In genomic region chr5:42756630-42757601, GRCh38 we compare ENCODE assay signal across 8 cellular contexts. TPM values are rescaled to one million over a fixed set of nuclear protein-coding genes. Genes with fewer than 3 reads are reported as not detected.
DNase-seq lines count a peak whose midpoint lies in the region; ATAC-seq and TF ChIP-seq lines count a peak whose summit lies in the region.

Gene CCDC152, plus strand, starts transcription at chr5:42756818. Its CDS starts 2,304 bp downstream, at chr5:42759122.

- H3K27ac ChIP-seq in dorsolateral prefrontal cortex = no peak within 1 kb of the TSS

- no peaks in the 10 kb centered on the region for H3K9me3 ChIP-seq in mononuclear cell (ENCODE audit: low read depth, low read length)

- CTCF ChIA-PET in activated CD4-positive, alpha-beta T cell treated with anti-CD3 and anti-CD28 coated beads for 36 hours (lab: Charles Lee) = interaction anchor here (0.5 to 1.6 kb wide), 7 partner anchors 12 to 335 kb away, joined by 3 to 6 read pairs (median 3); no protein-coding TSS in a partner anchor

- POLR2A ChIA-PET in activated CD4-positive, alpha-beta T cell treated with anti-CD3 and anti-CD28 coated beads for 36 hours (lab: Charles Lee) = no interaction called here

- no peaks in the 10 kb centered on the region for H3K9me3 Mint-ChIP-seq in activated CD4-positive, alpha-beta T cell treated with anti-CD3 and anti-CD28 coated beads for 36 hours (ENCODE audit: low read depth)

- peaks cover 6% of the 10 kb centered on the region for H3K27me3 Mint-ChIP-seq in activated CD4-positive, alpha-beta T cell treated with anti-CD3 and anti-CD28 coated beads for 36 hours

- H3K27me3 ChIP-seq in dorsolateral prefrontal cortex (peaks cover 0 to 9% (median 0%) of the 10 kb centered on the region in 45 donors), mononuclear cell (ENCODE audit: insufficient read depth, low read length) (no peaks in the 10 kb centered on the region)

- peaks cover 3% of the 10 kb centered on the region for H3K36me3 Mint-ChIP-seq in activated CD4-positive, alpha-beta T cell treated with anti-CD3 and anti-CD28 coated beads for 36 hours (ENCODE audit: low read depth)

- H3K4me1 Mint-ChIP-seq in activated CD4-positive, alpha-beta T cell treated with anti-CD3 and anti-CD28 coated beads for 36 hours = peaks cover 6% of the 10 kb centered on the region

- peak; percentile 78 for DNase-seq in activated CD4-positive, alpha-beta T cell treated with anti-CD3 and anti-CD28 coated beads for 36 hours
- peak in 8 of 10 donors; percentile 9 to 46 (median 36) for DNase-seq in dorsolateral prefrontal cortex
- DNase-seq in stimulated activated CD8-positive, alpha-beta memory T cell treated with anti-CD3 and anti-CD28 coated beads, Interleukin-7, amount 100 ng/mL, for 48 hours (ENCODE audit: extremely low read depth in 1 of 2, low read depth in 1 of 2) = peak; percentile 42 to 48
- DNase-seq in OCI-M2 (lab: John Stamatoyannopoulos, UW; ENCODE audit: unreplicated experiment) = no peak
- DNase-seq in DMS53 treated with DMSO at 0.1 percent for 48 hours (lab: John Stamatoyannopoulos, UW; ENCODE audit: unreplicated experiment) = no peak

- peaks cover 14% of the 10 kb centered on the region for H3K4me1 ChIP-seq in mononuclear cell (ENCODE audit: insufficient read depth, low read length)

- TF ChIP-seq CTCF in dorsolateral prefrontal cortex (IDR thresholded peaks at IDR 0.05 in 54 of 56, conservative IDR thresholded peaks at IDR 0.05 in 2 of 56; ENCODE audit: low read depth in 1 of 56, partially characterized antibody in 56 of 56) = no peak

- intact Hi-C loops in activated CD4-positive, alpha-beta T cell treated with anti-CD3 and anti-CD28 coated beads for 36 hours (cut with DNase I, micrococcal nuclease) = loop anchor here in 1 of 2 experiments (10.0 kb wide), 1 partner anchor 288 kb away; the partner anchor contains the start of gene ANXA2R
- intact Hi-C loops in dorsolateral prefrontal cortex (cut with DNase I) = no loop called here

- peak within 1 kb of the TSS; percentile 6 to 71 (median 51) for H3K4me3 ChIP-seq in dorsolateral prefrontal cortex
- H3K4me3 ChIP-seq in mononuclear cell (ENCODE audit: low read length) = peak within 1 kb of the TSS; percentile 44

- H3K4me3 Mint-ChIP-seq in activated CD4-positive, alpha-beta T cell treated with anti-CD3 and anti-CD28 coated beads for 36 hours = peak within 1 kb of the TSS; percentile 80

- peak within 1 kb of the TSS; percentile 37 for H3K27ac Mint-ChIP-seq in activated CD4-positive, alpha-beta T cell treated with anti-CD3 and anti-CD28 coated beads for 36 hours

- ATAC-seq in GM19023 (IDR thresholded peaks at IDR 0.05; ENCODE audit: unreplicated experiment) (peak; percentile 88), HG03196 (IDR thresholded peaks at IDR 0.05; ENCODE audit: unreplicated experiment) (peak; percentile 63)
- ATAC-seq in activated CD4-positive, alpha-beta T cell treated with anti-CD3 and anti-CD28 coated beads for 36 hours = peak; percentile 99

RNA-seq across cellular contexts. Expression of gene CCDC152, which starts in this region (rescaled TPM):
- 10 to 100 TPM; 12.2 to 13.2 TPM for total RNA-seq in activated CD4-positive, alpha-beta T cell treated with anti-CD3 and anti-CD28 coated beads for 36 hours
- 1 to 10 TPM; 1.1 to 7.3 (median 3.8) TPM for total RNA-seq in dorsolateral prefrontal cortex
- 0.63 TPM for total RNA-seq in mononuclear cell

Comparison
In these comparisons a context has a peak if more than half of its experiments do, and no peak if none do; other contexts are left out.
1. DNase-seq: peak in activated CD4-positive, alpha-beta T cell treated with anti-CD3 and anti-CD28 coated beads for 36 hours (single experiment), dorsolateral prefrontal cortex (8 of 10) and stimulated activated CD8-positive, alpha-beta memory T cell treated with anti-CD3 and anti-CD28 coated beads, Interleukin-7, amount 100 ng/mL, for 48 hours (2 of 2); none in OCI-M2 (single experiment) and DMS53 treated with DMSO at 0.1 percent for 48 hours (single experiment).
2. Peak in every context shown above with its lines, with median percentiles within 50 percentile points of each other: ATAC-seq.